In genomic region chr15:90352109-90352893, GRCh38 we compare ENCODE assay signal across 8 cellular contexts. TPM values are rescaled to one million over a fixed set of nuclear protein-coding genes. Genes with fewer than 3 reads are reported as not detected.
DNase-seq lines count a peak whose midpoint lies in the region; ATAC-seq and TF ChIP-seq lines count a peak whose summit lies in the region.

Gene ZNF774, plus strand, starts transcription at chr15:90352284. Its CDS starts 2,377 bp downstream, at chr15:90354661.

- no peaks in the 10 kb centered on the region for H3K27me3 ChIP-seq in BE2C

- no peaks in the 10 kb centered on the region for H3K4me1 ChIP-seq in BE2C

- no peaks in the 10 kb centered on the region for H3K36me3 ChIP-seq in BE2C

- ATAC-seq in HG03457 (IDR thresholded peaks at IDR 0.05; ENCODE audit: unreplicated experiment) (peak; percentile 96), left lobe of liver (peak; percentile 99)

- DNase-seq in BE2C (peak; percentile 93), GM19240 (ENCODE audit: insufficient read length, low spot score) (peak; percentile 95), NCI-H524 (lab: John Stamatoyannopoulos, UW) (peak; percentile 96 to 99), dedifferentiated amniotic fluid mesenchymal stem cell (ENCODE audit: extremely low spot score) (peak; percentile 98), left lobe of liver (ENCODE audit: low spot score) (peak; percentile 92)
- DNase-seq in activated CD4-positive, alpha-beta T cell treated with anti-CD3 and anti-CD28 coated beads for 4 hours, result peak; percentile 86 to 89
- peak; percentile 90 to 91 for DNase-seq in stimulated activated CD4-positive, alpha-beta T cell treated with anti-CD3 and anti-CD28 coated beads, Interleukin-2, amount 100 ng/mL, for 24 hours

- H3K4me3 ChIP-seq in BE2C (ENCODE audit: low read depth, low read length), result peak within 1 kb of the TSS; percentile 88

- TF ChIP-seq CTCF in BE2C (IDR thresholded peaks at IDR 0.05; ENCODE audit: low read depth, low read length), result no peak

- H3K9me3 ChIP-seq in BE2C, result no peaks in the 10 kb centered on the region

RNA-seq across cellular contexts. Expression of gene ZNF774, which starts in this region (rescaled TPM):
- 1.1 TPM for polyA plus RNA-seq in BE2C (2012; ENCODE audit: insufficient read depth, insufficient read length, low read depth)
- total RNA-seq in left lobe of liver, result 1.4 TPM

Comparison
In these comparisons a context has a peak if more than half of its experiments do, and no peak if none do; other contexts are left out.
1. Peak in every context shown above with its lines: DNase-seq, ATAC-seq and H3K4me3 ChIP-seq.